Comparison of ENCODE assay signal across 20 cellular contexts in the genomic region with DNA sequence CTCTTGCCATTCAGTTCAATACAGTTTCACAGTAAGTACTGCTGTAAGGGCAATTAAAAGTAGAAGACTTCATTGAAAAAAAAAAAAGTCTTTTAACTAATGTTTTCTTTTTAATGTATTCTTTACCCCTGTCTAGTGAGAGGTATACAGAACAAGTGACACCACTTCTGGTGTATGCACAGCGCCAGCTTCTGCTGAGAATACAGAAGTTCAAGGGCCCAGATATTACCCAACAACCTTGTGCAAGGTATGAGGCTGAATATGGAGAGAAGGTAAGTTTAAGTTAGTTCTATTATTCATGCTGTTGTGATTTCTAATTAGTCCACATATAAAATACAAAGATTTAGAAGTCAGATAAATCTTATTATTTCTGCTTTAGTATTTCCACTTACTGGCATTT.
"Had no signal": no experiment of that assay in that cellular context is flagged by ENCODE, and none has a peak within 500 bp of the region (broad histone marks: within the 10 kb centered on the region; RNA-seq: fewer than 3 reads in every experiment).

No MANE protein-coding gene starts in this region.

- ATAC-seq: activated CD4-positive, alpha-beta T cell treated with anti-CD3 and anti-CD28 coated beads for 36 hours; effector memory CD8-positive, alpha-beta T cell; gastroesophageal sphincter had no signal

- H3K4me1 ChIP-seq: gastroesophageal sphincter had no signal

- H3K9me3 Mint-ChIP-seq: activated CD4-positive, alpha-beta memory T cell treated with anti-CD3 and anti-CD28 coated beads, Interleukin-2, amount 10 ng/mL, durations not matched to agents 7 days and 5 days; brain; dendritic cell treated with granulocyte-macrophage colony-stimulating factor and Interleukin-4, amounts not matched to agents 40 ng/mL and 50 ng/mL, for 4 days; effector memory CD8-positive, alpha-beta T cell; mesothelial cell of epicardium; neural crest cell; stimulated activated naive CD8-positive, alpha-beta T cell treated with anti-CD3 and anti-CD28 coated beads, Interleukin-15, Interleukin-2, amounts not matched to agents 100 ng/mL and 50 ng/mL, for 24 hours had no signal

- H3K27ac Mint-ChIP-seq: activated CD4-positive, alpha-beta memory T cell treated with anti-CD3 and anti-CD28 coated beads, Interleukin-2, amount 10 ng/mL, durations not matched to agents 7 days and 5 days; activated CD4-positive, alpha-beta T cell treated with anti-CD3 and anti-CD28 coated beads for 36 hours; activated naive CD8-positive, alpha-beta T cell; brain; dendritic cell treated with granulocyte-macrophage colony-stimulating factor and Interleukin-4, amounts not matched to agents 40 ng/mL and 50 ng/mL, for 4 days; effector memory CD8-positive, alpha-beta T cell; mesothelial cell of epicardium; stimulated activated naive CD8-positive, alpha-beta T cell treated with anti-CD3 and anti-CD28 coated beads, Interleukin-15, Interleukin-2, amounts not matched to agents 100 ng/mL and 50 ng/mL, for 24 hours had no signal

- H3K4me3 ChIP-seq: gastroesophageal sphincter, ovary, thoracic aorta had no signal

- H3K27ac ChIP-seq: gastroesophageal sphincter, ovary, thoracic aorta, WERI-Rb-1 had no signal

- FAIRE-seq: kidney had no signal

- H3K27me3 Mint-ChIP-seq: activated CD4-positive, alpha-beta memory T cell treated with anti-CD3 and anti-CD28 coated beads, Interleukin-2, amount 10 ng/mL, durations not matched to agents 7 days and 5 days; brain; dendritic cell treated with granulocyte-macrophage colony-stimulating factor and Interleukin-4, amounts not matched to agents 40 ng/mL and 50 ng/mL, for 4 days; stimulated activated naive CD8-positive, alpha-beta T cell treated with anti-CD3 and anti-CD28 coated beads, Interleukin-15, Interleukin-2, amounts not matched to agents 100 ng/mL and 50 ng/mL, for 24 hours had no signal

- H3K4me3 Mint-ChIP-seq: activated CD4-positive, alpha-beta memory T cell treated with anti-CD3 and anti-CD28 coated beads, Interleukin-2, amount 10 ng/mL, durations not matched to agents 7 days and 5 days; activated CD4-positive, alpha-beta T cell treated with anti-CD3 and anti-CD28 coated beads for 36 hours; activated naive CD8-positive, alpha-beta T cell; brain; dendritic cell treated with granulocyte-macrophage colony-stimulating factor and Interleukin-4, amounts not matched to agents 40 ng/mL and 50 ng/mL, for 4 days; effector memory CD8-positive, alpha-beta T cell; mesothelial cell of epicardium; neural crest cell; stimulated activated naive CD8-positive, alpha-beta T cell treated with anti-CD3 and anti-CD28 coated beads, Interleukin-15, Interleukin-2, amounts not matched to agents 100 ng/mL and 50 ng/mL, for 24 hours had no signal

- H3K4me1 Mint-ChIP-seq: activated CD4-positive, alpha-beta memory T cell treated with anti-CD3 and anti-CD28 coated beads, Interleukin-2, amount 10 ng/mL, durations not matched to agents 7 days and 5 days; activated CD4-positive, alpha-beta T cell treated with anti-CD3 and anti-CD28 coated beads for 36 hours; brain; mesothelial cell of epicardium; neural crest cell had no signal

- DNase-seq: activated CD4-positive, alpha-beta memory T cell treated with anti-CD3 and anti-CD28 coated beads, Interleukin-2, amount 10 ng/mL, durations not matched to agents 7 days and 5 days; activated CD4-positive, alpha-beta T cell treated with anti-CD3 and anti-CD28 coated beads for 36 hours; activated gamma-delta T cell; activated T-cell treated with anti-CD3 and anti-CD28 coated beads, Interleukin-2, amount 50 U/mL, for 48 hours; amygdala; cerebellar nuclear complex; effector memory CD8-positive, alpha-beta T cell; kidney; ovary; stimulated activated CD4-positive, alpha-beta T cell treated with anti-CD3 and anti-CD28 coated beads, Interleukin-15, amount 100 ng/mL, for 24 hours; stimulated activated CD4-positive, alpha-beta T cell treated with anti-CD3 and anti-CD28 coated beads, Interleukin-4, amount 100 ng/mL, for 24 hours; WERI-Rb-1 had no signal

- H3K9me3 ChIP-seq: gastroesophageal sphincter, ovary, thoracic aorta had no signal

- H3K27me3 ChIP-seq: gastroesophageal sphincter, ovary had no signal

- H3K36me3 ChIP-seq: ovary, thoracic aorta, WERI-Rb-1 had no signal
